In genomic region chr4:131584587-131584986, GRCh38 we compare ENCODE assay signal across 18 cellular contexts.
DNase-seq lines count a peak whose midpoint lies in the region; ATAC-seq and TF ChIP-seq lines count a peak whose summit lies in the region.
"Had no signal": no experiment of that assay in that cellular context is flagged by ENCODE, and none has a peak within 500 bp of the region (broad histone marks: within the 10 kb centered on the region; RNA-seq: fewer than 3 reads in every experiment).

No MANE protein-coding gene starts in this region.

- no peak overlapping the region for H3K27ac Mint-ChIP-seq in WTC11
- H3K27ac Mint-ChIP-seq: CD14-positive monocyte, IgD-negative memory B cell had no signal

- H3K4me3 Mint-ChIP-seq in WTC11: no peak overlapping the region
- H3K4me3 Mint-ChIP-seq: CD14-positive monocyte had no signal

- no peaks in the 10 kb centered on the region for H3K9me3 ChIP-seq in RWPE2 (ENCODE audit: severe bottlenecking)
- H3K9me3 ChIP-seq: Caco-2 had no signal

- H3K27ac ChIP-seq in RWPE2 (ENCODE audit: poor library complexity, severe bottlenecking): peak overlapping the region; percentile 45

- ATAC-seq in RWPE2 (ENCODE audit: low read depth) (peak; percentile 99), GM18907 (IDR thresholded peaks at IDR 0.05; ENCODE audit: unreplicated experiment) (no peak), WTC11 (no peak)
- ATAC-seq: HCT116, Panc1 had no signal

- H3K36me3 Mint-ChIP-seq in WTC11: no peaks in the 10 kb centered on the region; the same call in 1 of the 2 replicates
- H3K36me3 Mint-ChIP-seq: CD14-positive monocyte, IgD-negative memory B cell had no signal

- no peaks in the 10 kb centered on the region for H3K4me1 Mint-ChIP-seq in WTC11
- H3K4me1 Mint-ChIP-seq: CD14-positive monocyte, IgD-negative memory B cell had no signal

- TF ChIP-seq CTCF in RWPE2 (IDR thresholded peaks at IDR 0.05; ENCODE audit: poor library complexity, severe bottlenecking) (no peak), WTC11 (IDR thresholded peaks at IDR 0.05) (no peak)

- POLR2A ChIA-PET in WTC11 (lab: Charles Lee): no interaction called here

- peaks cover 13% of the 10 kb centered on the region for H3K4me1 ChIP-seq in RWPE2 (ENCODE audit: insufficient read depth, poor library complexity, severe bottlenecking)
- H3K4me1 ChIP-seq: Caco-2 had no signal

- H3K36me3 ChIP-seq in RWPE2 (ENCODE audit: low read depth): no peaks in the 10 kb centered on the region

- no peaks in the 10 kb centered on the region for H3K27me3 Mint-ChIP-seq in WTC11 (ENCODE audit: low read depth)
- H3K27me3 Mint-ChIP-seq: IgD-negative memory B cell had no signal

- no peak overlapping the region for H3K4me3 ChIP-seq in RWPE2 (ENCODE audit: severe bottlenecking)

- no peaks in the 10 kb centered on the region for H3K27me3 ChIP-seq in RWPE2 (ENCODE audit: insufficient read depth, poor library complexity, severe bottlenecking)

- DNase-seq in NCI-H1417 (lab: John Stamatoyannopoulos, UW) (peak in 2 of 3 experiments; percentile 23 to 65), NCI-H1417 treated with DMSO at 0.1 percent for 48 hours (lab: John Stamatoyannopoulos, UW) (no peak), RWPE2 (ENCODE audit: low spot score) (peak; percentile 81), kidney tubule cell (ENCODE audit: low spot score) (peak; percentile 47), KG1 (lab: John Stamatoyannopoulos, UW) (no peak), WTC11 (ENCODE audit: low spot score) (no peak)
- DNase-seq: Caco-2, DMS79 treated with DMSO at 0.1 percent for 48 hours, GF-D8, NCI-H1694 treated with DMSO at 0.1 percent for 48 hours, NCI-H526, SHP77 had no signal

- no peak for TF ChIP-seq RAD21 in Ishikawa (IDR thresholded peaks at IDR 0.05; ENCODE audit: low read depth)

- CTCF ChIA-PET in WTC11 (lab: Charles Lee): no interaction called here

- TF ChIP-seq EP300 in Ishikawa (IDR thresholded peaks at IDR 0.05; ENCODE audit: borderline replicate concordance): no peak

- H3K9me3 Mint-ChIP-seq in WTC11: peaks cover 17% of the 10 kb centered on the region

TF ChIP-seq in Ishikawa, 13 proteins besides CTCF, POLR2A, EP300 and RAD21:
- peak; percentile 52 for TF ChIP-seq NFIC (IDR thresholded peaks at IDR 0.05)
- 0 out of 2 replicates have a peak, but pooled peaks have one; percentile 40 for TF ChIP-seq TCF12 (IDR thresholded peaks at IDR 0.05; ENCODE audit: low read depth)
- TF ChIP-seq CREB1 (IDR thresholded peaks at IDR 0.05; ENCODE audit: low read depth): no peak
- peak; percentile 43; the same call in 1 of the 2 replicates for TF ChIP-seq CEBPB (IDR thresholded peaks at IDR 0.05)
TF ChIP-seq in Ishikawa: peak in this region for 3.

TF ChIP-seq in WTC11, 78 proteins besides CTCF, POLR2A, EP300 and RAD21:
- TF ChIP-seq PRRX2 (CRISPR knock-in tag; IDR thresholded peaks at IDR 0.05) (no peak), ZBTB43 (CRISPR knock-in tag; IDR thresholded peaks at IDR 0.05) (no peak), ATF1 (CRISPR knock-in tag; IDR thresholded peaks at IDR 0.05) (no peak), IRF2 (CRISPR knock-in tag; IDR thresholded peaks at IDR 0.05; ENCODE audit: borderline replicate concordance, low read depth) (no peak), NR1H2 (CRISPR knock-in tag; IDR thresholded peaks at IDR 0.05) (no peak), USF1 (CRISPR knock-in tag; IDR thresholded peaks at IDR 0.05) (no peak)

Comparison
In these comparisons a context has a peak if more than half of its experiments do, and no peak if none do; other contexts are left out.
1. DNase-seq: peak in NCI-H1417 (2 of 3), RWPE2 (single experiment) and kidney tubule cell (single experiment); none in NCI-H1417 treated with DMSO at 0.1 percent for 48 hours (single experiment), KG1 (single experiment) and WTC11 (single experiment).